1 cellular context compared by ENCODE assay signal in genomic region chr20:49619113-49620048, GRCh38.
TF ChIP-seq lines count a peak whose summit lies in the region.

No MANE protein-coding gene starts in this region.

TF ChIP-seq in K562, 482 proteins besides CTCF, POLR2A, EP300 and RAD21:
- TF ChIP-seq ZEB2 (IDR thresholded peaks at IDR 0.05) (no peak), ZNF239 (CRISPR knock-in tag; IDR thresholded peaks at IDR 0.05) (no peak), CXXC5 (CRISPR knock-in tag; IDR thresholded peaks at IDR 0.05) (no peak), NR2C1 (IDR thresholded peaks at IDR 0.05) (0 out of 2 replicates have a peak, but pooled peaks have one; percentile 5), NR2C1 (tag; IDR thresholded peaks at IDR 0.05) (no peak), SRSF1 (IDR thresholded peaks at IDR 0.05; ENCODE audit: low read depth, low read length) (no peak), EHMT2 (IDR thresholded peaks at IDR 0.05) (peak; percentile 32; the same call in 1 of the 2 replicates), TEAD2 (tag; IDR thresholded peaks at IDR 0.05) (no peak), BCLAF1 (IDR thresholded peaks at IDR 0.05; ENCODE audit: borderline replicate concordance in 1 of 2, control insufficient read depth in 1 of 2, low read depth in 2 of 2, low read length in 1 of 2) (no peak)
